ENCODE assay signal across 12 cellular contexts in genomic region chr6:135270676-135271536, GRCh38.
A peak's percentile ranks its signal among the peaks of the same experiment; 100 is the strongest.
DNase-seq lines count a peak whose midpoint lies in the region; ATAC-seq, FAIRE-seq and TF ChIP-seq lines count a peak whose summit lies in the region.
"Had no signal": no experiment of that assay in that cellular context is flagged by ENCODE, and none has a peak within 500 bp of the region (broad histone marks: within the 10 kb centered on the region; RNA-seq: fewer than 3 reads in every experiment).

No MANE protein-coding gene starts in this region.

- H3K9ac ChIP-seq in mucosa of stomach (ENCODE audit: low read length), result peak overlapping the region; percentile 54

- no peak overlapping the region for H3K4me3 ChIP-seq in H7 (ENCODE audit: insufficient read depth, low read depth, low read length)
- peak overlapping the region in 1 of 2 donors; percentile 22 for H3K4me3 ChIP-seq in esophagus (ENCODE audit: low read depth in 1 of 2, low read length in 2 of 2)
- peak overlapping the region; percentile 15 for H3K4me3 ChIP-seq in mucosa of stomach (ENCODE audit: low read length)
- H3K4me3 ChIP-seq in tibial nerve, result no peak overlapping the region

- peaks cover 1% of the 10 kb centered on the region; the same call in 1 of the 2 replicates for H3K27me3 ChIP-seq in H7 (ENCODE audit: control insufficient read depth, insufficient read depth, low read length)
- H3K27me3 ChIP-seq in esophagus (ENCODE audit: control insufficient read depth in 1 of 2, insufficient read depth in 2 of 2, low read length in 2 of 2), result no peaks in the 10 kb centered on the region
- H3K27me3 ChIP-seq in mucosa of stomach (ENCODE audit: control insufficient read depth, insufficient read depth, low read length), result no peaks in the 10 kb centered on the region
- no peaks in the 10 kb centered on the region for H3K27me3 ChIP-seq in tibial nerve

- no peaks in the 10 kb centered on the region for H3K36me3 ChIP-seq in H7 (replicated peaks; ENCODE audit: control insufficient read depth, insufficient read depth, low read length)
- H3K36me3 ChIP-seq in esophagus (ENCODE audit: control insufficient read depth in 2 of 2, insufficient read depth in 2 of 2, low read length in 1 of 2), result no peaks in the 10 kb centered on the region
- H3K36me3 ChIP-seq in mucosa of stomach (ENCODE audit: control insufficient read depth, insufficient read depth, low read length), result no peaks in the 10 kb centered on the region
- H3K36me3 ChIP-seq in tibial nerve, result no peaks in the 10 kb centered on the region

- 36% methylated on average over 11 of the region's 11 CpGs for WGBS in esophagus, 2 donors
- 50 to 54% methylated on average over 11 of the region's 11 CpGs for WGBS in tibial nerve, 2 donors

- TF ChIP-seq CTCF in tibial nerve (IDR thresholded peaks at IDR 0.05), result no peak

- H3K9me3 ChIP-seq in esophagus (ENCODE audit: control insufficient read depth in 2 of 2, insufficient read depth in 1 of 2, low read depth in 1 of 2, low read length in 1 of 2), result no peaks in the 10 kb centered on the region
- no peaks in the 10 kb centered on the region for H3K9me3 ChIP-seq in mucosa of stomach (ENCODE audit: control insufficient read depth, low read length)
- H3K9me3 ChIP-seq in tibial nerve, result no peaks in the 10 kb centered on the region

- DNase-seq in H7 (peak; percentile 67), NCI-H510A (lab: John Stamatoyannopoulos, UW) (peak; percentile 28), tibial nerve (ENCODE audit: low spot score in 2 of 2) (no peak), CD1c-positive myeloid dendritic cell (ENCODE audit: extremely low spot score) (no peak), GM12892 (ENCODE audit: insufficient read length) (no peak)
- DNase-seq: CD4-positive, alpha-beta T cell; cerebellar nuclear complex; NCI-H1048; T-cell had no signal

- H3K4me1 ChIP-seq in esophagus (ENCODE audit: control insufficient read depth in 2 of 2, insufficient read depth in 2 of 2, low read length in 1 of 2) (no peaks in the 10 kb centered on the region), mucosa of stomach (ENCODE audit: control insufficient read depth, insufficient read depth, low read length) (peaks cover 51% of the 10 kb centered on the region), tibial nerve (no peaks in the 10 kb centered on the region)

- ATAC-seq in GM21390 (IDR thresholded peaks at IDR 0.05; ENCODE audit: unreplicated experiment), result no peak
- ATAC-seq: T-cell had no signal

- no peak for TF ChIP-seq EP300 in tibial nerve (IDR thresholded peaks at IDR 0.05)

- TF ChIP-seq POLR2A in tibial nerve (IDR thresholded peaks at IDR 0.05), result no peak
- TF ChIP-seq POLR2A in GM12892 (IDR thresholded peaks at IDR 0.05; ENCODE audit: low read depth, low read length), result no peak

- H3K27ac ChIP-seq in esophagus (ENCODE audit: low read depth in 2 of 2, low read length in 1 of 2) (peak overlapping the region; percentile 78 to 96), tibial nerve (no peak overlapping the region)

- no peak for FAIRE-seq in GM12892 (lab: Jason Lieb, UNC)

Comparison
In these comparisons a context has a peak if more than half of its experiments do, and no peak if none do; other contexts are left out.
1. DNase-seq: peak in H7 (single experiment) and NCI-H510A (single experiment); none in tibial nerve (0 of 2), CD1c-positive myeloid dendritic cell (single experiment) and GM12892 (single experiment).
2. H3K27ac ChIP-seq: peak in esophagus (2 of 2); none in tibial nerve (0 of 4).